ENCODE assay signal across 21 cellular contexts in the genomic region with DNA sequence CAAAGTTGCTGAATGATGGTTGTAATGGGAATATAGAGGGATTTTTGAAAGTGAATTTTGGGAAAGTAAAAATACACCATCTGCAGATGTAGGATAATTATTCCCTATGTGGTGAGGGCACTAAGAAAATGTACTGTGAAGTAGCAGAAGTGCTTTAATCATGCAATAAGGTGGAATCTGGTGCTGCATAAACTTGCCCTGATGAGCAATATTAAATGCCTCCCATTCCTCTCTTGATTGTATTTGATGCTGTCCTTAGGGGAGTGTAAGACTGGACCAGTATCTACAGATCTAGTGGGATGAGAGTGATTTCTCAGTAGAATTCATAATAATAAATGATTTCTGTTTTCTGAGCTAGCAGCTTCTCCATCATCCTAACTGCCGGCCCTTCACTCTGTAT.
"Had no signal": no experiment of that assay in that cellular context is flagged by ENCODE, and none has a peak within 500 bp of the region (broad histone marks: within the 10 kb centered on the region; RNA-seq: fewer than 3 reads in every experiment).

No MANE protein-coding gene starts in this region.

- H3K4me1 ChIP-seq: ascending aorta had no signal

- H3K4me2 ChIP-seq: SK-N-SH had no signal

- H3K9me3 ChIP-seq: ascending aorta, SJSA1, SK-N-SH had no signal

- H3K27me3 ChIP-seq: ascending aorta, SJSA1 had no signal

- DNase-seq: activated CD4-positive, alpha-beta T cell treated with anti-CD3 and anti-CD28 coated beads for 36 hours; activated CD4-positive, alpha-beta T cell treated with anti-CD3 and anti-CD28 coated beads, Interleukin-2, amount 10 ng/mL, durations not matched to agents 7 days and 5 days; activated CD4-positive, alpha-beta T cell treated with anti-CD3 and anti-CD28 coated beads, Interleukin-2, amount 50 U/mL, for 48 hours; activated CD8-positive, alpha-beta memory T cell treated with anti-CD3 and anti-CD28 coated beads, Interleukin-2, amount 50 U/mL, for 4 hours; activated gamma-delta T cell; activated naive CD4-positive, alpha-beta T cell treated with Interleukin-2 at 50 U/mL for 16 hours; activated naive CD8-positive, alpha-beta T cell treated with anti-CD3 and anti-CD28 coated beads, Interleukin-2, amount 10 ng/mL, durations not matched to agents 7 days and 5 days; activated T-cell treated with anti-CD3 and anti-CD28 coated beads, Interleukin-2, amount 50 U/mL, for 48 hours; amygdala; NCI-H1105; NCI-H1417 treated with DMSO at 0.1 percent for 48 hours; NCI-H187 treated with DMSO at 0.1 percent for 48 hours; NCI-H2081 treated with DMSO at 0.1 percent for 48 hours; NCI-H226; NCI-H446 treated with DMSO at 0.1 percent for 48 hours; NCI-H524; SHP77 treated with DMSO at 0.1 percent for 48 hours; SK-N-SH had no signal

- H3K36me3 ChIP-seq: ascending aorta, SJSA1 had no signal

- H3K27ac ChIP-seq: ascending aorta, SJSA1 had no signal

- H3K9ac ChIP-seq: SK-N-SH had no signal

- H3K4me3 ChIP-seq: ascending aorta, SJSA1 had no signal

- FAIRE-seq: TTC549 had no signal
